Comparison of ENCODE assay signal across 8 cellular contexts in the genomic region with DNA sequence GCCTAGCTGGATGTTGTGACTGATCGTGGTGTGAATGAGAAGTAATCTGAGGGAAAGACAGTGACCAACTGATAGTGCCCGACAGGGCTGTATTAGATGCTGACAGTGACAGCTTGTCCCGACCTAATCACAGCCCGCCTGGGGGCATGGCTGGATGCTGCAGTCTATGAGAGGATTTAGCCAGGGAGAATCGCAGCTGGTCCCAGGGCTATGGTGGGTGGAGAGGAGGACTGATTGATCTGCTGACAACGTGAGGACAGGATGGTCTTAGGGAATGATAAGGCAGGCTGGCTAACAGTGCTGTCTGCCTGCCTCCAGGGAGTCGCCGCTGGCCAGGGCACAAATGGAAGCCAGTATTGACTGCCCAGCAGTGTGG. TPM values are rescaled to one million over a fixed set of nuclear protein-coding genes. Genes with fewer than 3 reads are reported as not detected.
DNase-seq lines count a peak whose midpoint lies in the region; ATAC-seq, FAIRE-seq and TF ChIP-seq lines count a peak whose summit lies in the region.

No MANE protein-coding gene starts in this region.

- H3K27me3 ChIP-seq in GM12878 (replicated peaks in 1 of 2; ENCODE audit: control insufficient read depth in 2 of 2, insufficient read depth in 2 of 2, low read length in 1 of 2) (no peaks in the 10 kb centered on the region), left lung (peaks cover 0 to 4% of the 10 kb centered on the region in 2 donors), thyroid gland (no peaks in the 10 kb centered on the region)

- SMC1A ChIA-PET in GM12878 (lab: Charles Lee; ENCODE audit: uncharacterized antibody, unreplicated experiment) = interaction anchor here (1.0 to 1.4 kb wide), 3 partner anchors 11 to 48 kb away, joined by 3 to 5 read pairs (median 5); a partner anchor contains a TSS

- H3K27ac ChIP-seq in GM12878 (ENCODE audit: control insufficient read depth, insufficient read depth) = peak overlapping the region; percentile 77
- H3K27ac ChIP-seq in left lung = peak overlapping the region; percentile 82 to 89
- peak overlapping the region; percentile 53 to 76 (median 75) for H3K27ac ChIP-seq in thyroid gland

- peaks cover 14% of the 10 kb centered on the region for H3K79me2 ChIP-seq in GM12878 (ENCODE audit: control insufficient read depth, insufficient read depth, low read length)

- H3K36me3 ChIP-seq in GM12878 (ENCODE audit: control insufficient read depth in 2 of 2, insufficient read depth in 2 of 2, low read length in 1 of 2) (peaks cover 1 to 5% of the 10 kb centered on the region in 2 experiments; a peak in 2 of 4 replicates), left lung (peaks cover 0 to 9% of the 10 kb centered on the region in 2 donors), thyroid gland (no peaks in the 10 kb centered on the region)

- POLR2A ChIA-PET in GM12878 (lab: Charles Lee) = interaction anchor here (1.2 to 2.0 kb wide), 5 partner anchors 12 to 241 kb away, joined by 3 to 9 read pairs (median 5); a partner anchor contains a TSS

- no peak for TF ChIP-seq POLR2A in GM12878 (IDR thresholded peaks at IDR 0.05; ENCODE audit: low read depth, low read length)
- TF ChIP-seq POLR2A in thyroid gland (IDR thresholded peaks at IDR 0.05) = no peak

- H3K4me3 ChIP-seq in GM12878 (peak overlapping the region; percentile 54; the same call in 1 of the 2 replicates), left lung (peak overlapping the region; percentile 33 to 51), thyroid gland (replicated peaks in 1 of 3) (peak overlapping the region in 2 of 3 donors; percentile 35 to 44)

- no peak for TF ChIP-seq EP300 in GM12878 (IDR thresholded peaks at IDR 0.05; ENCODE audit: borderline replicate concordance in 1 of 2, control insufficient read depth in 1 of 2, low read depth in 2 of 2, low read length in 2 of 2)

- peak overlapping the region; percentile 40 for H2AFZ ChIP-seq in GM12878 (ENCODE audit: control insufficient read depth, low read depth, low read length)

- TF ChIP-seq CTCF in GM12878 (IDR thresholded peaks at IDR 0.05 in 2 of 3, conservative IDR thresholded peaks at IDR 0.05 in 1 of 3; ENCODE audit: control insufficient read depth in 2 of 3, extremely low read depth in 1 of 3, insufficient read depth in 1 of 3, low read depth in 3 of 3, low read length in 3 of 3) (no peak), left lung (IDR thresholded peaks at IDR 0.05) (no peak), thyroid gland (IDR thresholded peaks at IDR 0.05) (no peak)

- H3K4me1 ChIP-seq in GM12878 (ENCODE audit: control insufficient read depth, insufficient read depth, low read length) = peaks cover 6% of the 10 kb centered on the region
- H3K4me1 ChIP-seq in left lung = peaks cover 0 to 3% of the 10 kb centered on the region in 2 donors
- no peaks in the 10 kb centered on the region for H3K4me1 ChIP-seq in thyroid gland

- H3K9me3 ChIP-seq in GM12878 (replicated peaks; ENCODE audit: control insufficient read depth, insufficient read depth, low read length) (no peaks in the 10 kb centered on the region; the same call in 2 of the 3 replicates), left lung (no peaks in the 10 kb centered on the region), thyroid gland (no peaks in the 10 kb centered on the region)

- CTCF ChIA-PET in GM12878 (lab: Yijun Ruan, JAX) = interaction anchor here (0.9 kb wide), 1 partner anchor 48 kb away, joined by 3 read pairs; no protein-coding TSS in a partner anchor

- in situ Hi-C loops in GM12878 (cut with MboI) = no loop called here

- WGBS in GM12878 (ENCODE audit: insufficient coverage, insufficient replicate concordance, low lambda C conversion rate, missing lambda C conversion rate) = 29% methylated on average over 8 of the region's 8 CpGs
- 0 to 9% methylated on average over 5 of the region's 8 CpGs for WGBS in thyroid gland, 2 donors

- RAD21 ChIA-PET in GM12878 (lab: Charles Lee; ENCODE audit: unreplicated experiment) = interaction anchor here (1.6 kb wide), 1 partner anchor 12 kb away, joined by 3 read pairs; a partner anchor contains a TSS

- H4K20me1 ChIP-seq in GM12878 (ENCODE audit: control insufficient read depth, insufficient read depth) = no peaks in the 10 kb centered on the region

- peak overlapping the region; percentile 73 for H3K9ac ChIP-seq in GM12878 (ENCODE audit: control insufficient read depth, insufficient read depth, low read length)

- peak overlapping the region; percentile 87 for H3K4me2 ChIP-seq in GM12878 (ENCODE audit: control insufficient read depth, insufficient read depth)

- BruUV-seq in GM12878 (replicated peaks; lab: Mats Ljungman, UMichigan) = no TSS peak

- DNase-seq in COLO668 (lab: John Stamatoyannopoulos, UW; ENCODE audit: unreplicated experiment) = peak; percentile 31
- no peak for DNase-seq in GM12878 (ENCODE audit: low read depth, low spot score)
- DNase-seq in left lung = no peak
- no peak for DNase-seq in thyroid gland
- no peak for DNase-seq in effector CD8-positive, alpha-beta T cell (lab: John Stamatoyannopoulos, UW)

- no peak for TF ChIP-seq RAD21 in GM12878 (IDR thresholded peaks at IDR 0.05; ENCODE audit: insufficient read depth, low read depth, low read length)

- peak; percentile 3 for ATAC-seq in HG03354 (IDR thresholded peaks at IDR 0.05; ENCODE audit: poor library complexity, severe bottlenecking, unreplicated experiment)
- ATAC-seq in GM12878 = peak; percentile 3
- peak; percentile 6 for ATAC-seq in left lung
- ATAC-seq in GM21515 (IDR thresholded peaks at IDR 0.05; ENCODE audit: unreplicated experiment) = no peak
- ATAC-seq in GM21529 (IDR thresholded peaks at IDR 0.05; ENCODE audit: unreplicated experiment) = no peak

- no peak for FAIRE-seq in GM12878 (lab: Jason Lieb, UNC)

- intact Hi-C loops in GM12878 (cut with micrococcal nuclease; ENCODE audit: unreplicated experiment) = loop anchor here (2.0 to 5.0 kb wide), 3 partner anchors 19 to 216 kb away; a partner anchor contains a TSS
- intact Hi-C loops in left lung (cut with DNase I) = no loop called here
- intact Hi-C loops in thyroid gland (cut with DNase I) = no loop called here

TF ChIP-seq in GM12878, 131 proteins besides CTCF, POLR2A, EP300 and RAD21:
- TF ChIP-seq, protein P1, sequence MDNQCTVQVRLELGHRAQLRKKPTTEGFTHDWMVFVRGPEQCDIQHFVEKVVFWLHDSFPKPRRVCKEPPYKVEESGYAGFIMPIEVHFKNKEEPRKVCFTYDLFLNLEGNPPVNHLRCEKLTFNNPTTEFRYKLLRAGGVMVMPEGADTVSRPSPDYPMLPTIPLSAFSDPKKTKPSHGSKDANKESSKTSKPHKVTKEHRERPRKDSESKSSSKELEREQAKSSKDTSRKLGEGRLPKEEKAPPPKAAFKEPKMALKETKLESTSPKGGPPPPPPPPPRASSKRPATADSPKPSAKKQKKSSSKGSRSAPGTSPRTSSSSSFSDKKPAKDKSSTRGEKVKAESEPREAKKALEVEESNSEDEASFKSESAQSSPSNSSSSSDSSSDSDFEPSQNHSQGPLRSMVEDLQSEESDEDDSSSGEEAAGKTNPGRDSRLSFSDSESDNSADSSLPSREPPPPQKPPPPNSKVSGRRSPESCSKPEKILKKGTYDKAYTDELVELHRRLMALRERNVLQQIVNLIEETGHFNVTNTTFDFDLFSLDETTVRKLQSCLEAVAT (IDR thresholded peaks at IDR 0.05) = 0 out of 2 replicates have a peak, but pooled peaks have one; percentile 0
- no peak for TF ChIP-seq NFYA (IDR thresholded peaks at IDR 0.05; ENCODE audit: borderline replicate concordance, low read depth, low read length)

RNA-seq across cellular contexts. Expression of a gene that starts 0.6 kb away (rescaled TPM):
- total RNA-seq in GM12878 (2013; cell fraction: nucleolus; rRNA removed) = 5.6 and 6.0 TPM in 2 replicates
- total RNA-seq in GM12878 (2014; rRNA removed) (19.6 and 21.7 TPM in 2 replicates), GM12878 (2014; rRNA removed; fragmentation: Illumina TruSeq; extraction: Trizol) (11.1 and 12.3 TPM in 2 replicates), GM12878 (2021) (25.3 and 29.0 TPM in 2 replicates), left lung (1 to 10 TPM; 5.0 to 6.2 TPM), thyroid gland (1 to 10 TPM; 2.7 to 8.6 (median 7.1) TPM)
- polyA plus RNA-seq in GM12878 (2011; ENCODE audit: low read depth) = 6.9 TPM
- polyA plus RNA-seq in GM12878 (2011; rRNA removed) (4.6 and 10.1 TPM in 2 replicates), GM12878 (2014; fragmentation: Illumina TruSeq; extraction: Trizol) (10.9 and 19.7 TPM in 2 replicates), GM12878 (2014; fragmentation: Nextera tagmentation; extraction: Ambion mirVana) (1 to 10 TPM; 4.9 to 5.7 TPM), GM12878 (2014; rRNA removed) (14.4 and 18.7 TPM in 2 replicates), GM12878 (2016; fragmentation: Nextera tagmentation; extraction: Ambion mirVana) (10 to 100 TPM; 29.8 to 33.2 TPM)
- 17.3 and 19.3 TPM in 2 replicates for polyA plus RNA-seq in GM12878 (2011; cell fraction: cytosol; rRNA removed)
- 27.7 and 34.7 TPM in 2 replicates for polyA plus RNA-seq in GM12878 (2011; cell fraction: nucleus; rRNA removed)
- 12.5 and 12.9 TPM in 2 replicates for polyA plus RNA-seq in GM12878 (2012)
- polyA minus RNA-seq in GM12878 (2011; rRNA and poly(A)+ RNA removed) = 12.3 and 17.8 TPM in 2 replicates
- 8.2 and 9.0 TPM in 2 replicates for polyA minus RNA-seq in GM12878 (2011; cell fraction: cytosol; rRNA and poly(A)+ RNA removed)
- polyA minus RNA-seq in GM12878 (2011; cell fraction: nucleus; rRNA and poly(A)+ RNA removed) = 6.5 and 13.5 TPM in 2 replicates

RNA-seq across cellular contexts. Expression of a gene that starts 12.3 kb away (rescaled TPM):
- 21.8 and 23.0 TPM in 2 replicates for total RNA-seq in GM12878 (2013; cell fraction: nucleolus; rRNA removed)
- total RNA-seq in GM12878 (2014; rRNA removed) = 42.5 and 46.8 TPM in 2 replicates
- total RNA-seq in GM12878 (2014; rRNA removed; fragmentation: Illumina TruSeq; extraction: Trizol) = 22.0 and 23.1 TPM in 2 replicates
- 84.7 and 86.8 TPM in 2 replicates for total RNA-seq in GM12878 (2021)
- 28.6 TPM for polyA plus RNA-seq in GM12878 (2011; ENCODE audit: low read depth)
- polyA plus RNA-seq in GM12878 (2011; rRNA removed) = 4.5 and 11.6 TPM in 2 replicates
- 13.9 and 25.0 TPM in 2 replicates for polyA plus RNA-seq in GM12878 (2011; cell fraction: cytosol; rRNA removed)
- polyA plus RNA-seq in GM12878 (2011; cell fraction: nucleus; rRNA removed) = 44.2 and 60.9 TPM in 2 replicates
- polyA plus RNA-seq in GM12878 (2012) = 75.1 and 90.0 TPM in 2 replicates
- polyA plus RNA-seq in GM12878 (2014; fragmentation: Illumina TruSeq; extraction: Trizol) = 27.2 and 83.2 TPM in 2 replicates
- polyA plus RNA-seq in GM12878 (2014; fragmentation: Nextera tagmentation; extraction: Ambion mirVana) = 1 to 10 TPM; 1.6 to 2.0 TPM
- polyA plus RNA-seq in GM12878 (2014; rRNA removed) = 30.9 and 42.5 TPM in 2 replicates
- 10 to 100 TPM; 19.5 to 23.0 TPM for polyA plus RNA-seq in GM12878 (2016; fragmentation: Nextera tagmentation; extraction: Ambion mirVana)
- 14.0 and 23.0 TPM in 2 replicates for polyA minus RNA-seq in GM12878 (2011; rRNA and poly(A)+ RNA removed)
- polyA minus RNA-seq in GM12878 (2011; cell fraction: cytosol; rRNA and poly(A)+ RNA removed) = 18.0 and 20.1 TPM in 2 replicates
- 17.9 and 21.3 TPM in 2 replicates for polyA minus RNA-seq in GM12878 (2011; cell fraction: nucleus; rRNA and poly(A)+ RNA removed)
- 10 to 100 TPM; 16.4 to 49.1 TPM for total RNA-seq in left lung
- total RNA-seq in thyroid gland = 1 to 10 TPM; 1.4 to 4.8 (median 3.3) TPM

Comparison
In these comparisons a context has a peak if more than half of its experiments do, and no peak if none do; other contexts are left out.
1. ATAC-seq: peak in HG03354 (single experiment), GM12878 (single experiment) and left lung (single experiment); none in GM21515 (single experiment) and GM21529 (single experiment).
2. Peak in every context shown above with its lines, with median percentiles within 50 percentile points of each other: H3K27ac ChIP-seq and H3K4me3 ChIP-seq.